In the genomic region with DNA sequence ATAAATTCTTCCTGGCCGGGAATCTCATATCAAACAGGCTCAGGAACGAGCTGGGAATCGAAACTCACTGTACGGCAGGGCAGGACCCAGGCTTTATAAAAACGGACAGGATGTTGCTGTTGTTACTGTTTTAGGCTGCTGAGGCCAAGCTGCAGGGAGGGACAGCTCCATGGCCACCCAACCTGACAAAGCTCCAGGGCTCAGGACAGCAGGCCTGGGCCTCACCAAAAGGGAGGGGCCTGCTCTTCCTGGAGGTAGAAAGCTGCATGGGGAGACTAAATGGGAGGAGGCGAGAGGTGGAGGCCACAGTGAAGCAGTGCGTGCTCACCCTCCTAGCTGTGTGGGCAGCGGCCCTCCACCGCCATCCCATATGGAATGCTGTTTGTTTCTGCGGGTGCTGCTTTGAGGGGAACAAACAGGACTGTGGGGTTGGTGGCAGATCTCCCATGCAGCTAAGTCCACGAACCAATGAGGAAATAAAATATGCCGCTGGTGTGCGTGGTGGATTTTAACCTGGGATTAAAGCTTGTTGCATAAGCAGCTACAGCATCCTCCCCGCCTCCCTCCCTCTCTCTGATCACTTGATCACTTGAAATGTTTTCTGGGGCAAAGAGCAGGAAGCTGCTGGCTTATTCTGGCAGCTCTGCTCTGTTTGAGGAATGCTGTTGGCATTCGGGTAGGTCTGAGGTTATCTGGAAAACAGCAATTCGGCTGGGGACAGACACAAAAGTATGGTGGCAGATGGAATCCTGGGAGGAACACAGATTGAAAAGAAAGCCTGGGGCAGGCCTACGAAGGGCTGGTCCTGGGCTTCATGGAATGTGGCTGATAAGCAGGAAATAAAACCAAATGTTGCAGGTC, we compare ENCODE assay signal across 8 cellular contexts. TPM values are rescaled to one million over a fixed set of nuclear protein-coding genes. Genes with fewer than 3 reads are reported as not detected.
DNase-seq lines count a peak whose midpoint lies in the region; ATAC-seq and TF ChIP-seq lines count a peak whose summit lies in the region.

No MANE protein-coding gene starts in this region.

- peaks cover 71% of the 10 kb centered on the region for H3K79me1 ChIP-seq in trophoblast cell (ENCODE audit: low read length)

- H3K4me1 ChIP-seq in adipocyte (ENCODE audit: control insufficient read depth, insufficient read depth, low read length) (peaks cover 77% of the 10 kb centered on the region), heart left ventricle (peaks cover 29 to 89% (median 79%) of the 10 kb centered on the region in 12 donors), trophoblast cell (ENCODE audit: control insufficient read depth in 1 of 2, insufficient read depth in 2 of 2, low read length in 2 of 2) (peaks cover 37 to 55% of the 10 kb centered on the region in 2 experiments)

- WGBS in heart left ventricle, 4 donors: 8 to 12% (median 11%) methylated on average over 17 of the region's 17 CpGs
- no CpG with 5 or more reads among the region's 17 CpGs for WGBS in trophoblast cell (ENCODE audit: extremely low coverage, insufficient coverage, insufficient read length)

- H3K9ac ChIP-seq in adipocyte (ENCODE audit: low read length): peak overlapping the region; percentile 90
- peak overlapping the region; percentile 22 for H3K9ac ChIP-seq in trophoblast cell (ENCODE audit: low read length)

- H3K36me3 ChIP-seq in adipocyte (ENCODE audit: control insufficient read depth, insufficient read depth, low read length, severe bottlenecking) (no peaks in the 10 kb centered on the region), heart left ventricle (no peaks in the 10 kb centered on the region), trophoblast cell (ENCODE audit: control insufficient read depth in 1 of 2, insufficient read depth in 2 of 2, low read length in 2 of 2) (no peaks in the 10 kb centered on the region)

- H2AK5ac ChIP-seq in trophoblast cell (ENCODE audit: low read length): peak overlapping the region; percentile 59

- intact Hi-C loops in heart left ventricle (cut with DNase I): loop anchor here in 5 of 10 donors (1.0 to 5.0 kb wide), 4 partner anchors 40 to 87 kb away; no protein-coding TSS in a partner anchor

- H2BK120ac ChIP-seq in trophoblast cell (ENCODE audit: insufficient read depth, low read length, poor library complexity): peak overlapping the region; percentile 100

- H4K8ac ChIP-seq in trophoblast cell (ENCODE audit: low read depth, low read length): peak overlapping the region; percentile 95

- peak overlapping the region; percentile 95 for H3K18ac ChIP-seq in trophoblast cell (ENCODE audit: low read length)

- H2AFZ ChIP-seq in trophoblast cell (ENCODE audit: insufficient read depth, low read length, poor library complexity): peak overlapping the region; percentile 20

- H3K27ac ChIP-seq in heart left ventricle (peak overlapping the region; percentile 94 to 99 (median 98)), trophoblast cell (ENCODE audit: low read depth, low read length) (peak overlapping the region; percentile 100)

- H3K4me3 ChIP-seq in adipocyte (ENCODE audit: low read length) (peak overlapping the region; percentile 62), heart left ventricle (peak overlapping the region in 1 of 12 donors; percentile 1), trophoblast cell (ENCODE audit: low read depth, low read length) (no peak overlapping the region)

- DNase-seq in stimulated activated naive CD4-positive, alpha-beta T cell (lab: John Stamatoyannopoulos, UW): peak in 5 of 6 experiments; percentile 11 to 46 (median 33)
- DNase-seq in stimulated activated naive CD4-positive, alpha-beta T cell treated with Interleukin-2 at 50 U/mL for 16 hours (lab: John Stamatoyannopoulos, UW): no peak
- DNase-seq in NCI-H2227 treated with DMSO at 0.1 percent for 48 hours (lab: John Stamatoyannopoulos, UW) (peak; percentile 85), adipocyte (ENCODE audit: low read depth) (peak; percentile 92), heart left ventricle (peak in 4 of 5 donors; percentile 77 to 86 (median 80)), trophoblast cell (peak; percentile 95 to 98)

- no peaks in the 10 kb centered on the region for H3K9me3 ChIP-seq in adipocyte (ENCODE audit: control insufficient read depth, low read length)
- no peaks in the 10 kb centered on the region for H3K9me3 ChIP-seq in heart left ventricle
- H3K9me3 ChIP-seq in trophoblast cell (ENCODE audit: insufficient read depth, low read depth, low read length): no peaks in the 10 kb centered on the region

- H4K91ac ChIP-seq in trophoblast cell (ENCODE audit: low read depth, low read length): peak overlapping the region; percentile 100

- H3K14ac ChIP-seq in trophoblast cell (ENCODE audit: low read length): peak overlapping the region; percentile 89

- peak overlapping the region; percentile 85 for H3K4ac ChIP-seq in trophoblast cell (ENCODE audit: low read depth, low read length)

- H3K27me3 ChIP-seq in adipocyte (replicated peaks; ENCODE audit: control insufficient read depth, insufficient read depth, low read length) (no peaks in the 10 kb centered on the region), heart left ventricle (no peaks in the 10 kb centered on the region), trophoblast cell (ENCODE audit: insufficient read depth, low read length) (no peaks in the 10 kb centered on the region)

- no peak overlapping the region for H3K23ac ChIP-seq in trophoblast cell (ENCODE audit: low read length)

- peaks cover 34% of the 10 kb centered on the region for H3K79me2 ChIP-seq in trophoblast cell (ENCODE audit: control insufficient read depth, insufficient read depth, low read length, poor library complexity)

- H2BK5ac ChIP-seq in trophoblast cell (ENCODE audit: low read depth, low read length, poor library complexity): peak overlapping the region; percentile 97

- peak overlapping the region; percentile 20 for H4K12ac ChIP-seq in trophoblast cell (ENCODE audit: low read depth, low read length)

- peak overlapping the region; percentile 95 for H2BK12ac ChIP-seq in trophoblast cell (ENCODE audit: low read length)

- ATAC-seq in heart left ventricle: peak; percentile 43 to 62 (median 46)
- no peak for ATAC-seq in HG02973 (IDR thresholded peaks at IDR 0.05; ENCODE audit: unreplicated experiment)
- ATAC-seq in HG02938 (IDR thresholded peaks at IDR 0.05; ENCODE audit: unreplicated experiment): no peak

- H3K4me2 ChIP-seq in trophoblast cell (ENCODE audit: low read length): peak overlapping the region; percentile 58

- TF ChIP-seq CTCF in heart left ventricle (IDR thresholded peaks at IDR 0.05): no peak

- peak in 1 of 2 donors; percentile 54 for TF ChIP-seq POLR2A in heart left ventricle (IDR thresholded peaks at IDR 0.05)

RNA-seq across cellular contexts. Expression of gene ZMYND8, which starts 2.4 kb away (rescaled TPM):
- 10 to 100 TPM; 21.7 to 46.4 (median 28.9) TPM for total RNA-seq in heart left ventricle
- polyA plus RNA-seq in heart left ventricle: 10 to 100 TPM; 11.3 to 11.9 TPM
- 44.5 and 45.1 TPM in 2 replicates for polyA plus RNA-seq in trophoblast cell (2013)

Comparison
In these comparisons a context has a peak if more than half of its experiments do, and no peak if none do; other contexts are left out.
1. ATAC-seq: peak in heart left ventricle (4 of 4); none in HG02973 (single experiment) and HG02938 (single experiment).